ENCODE assay signal across 18 cellular contexts in genomic region chr13:47837906-47838305, GRCh38.
"Had no signal": no experiment of that assay in that cellular context is flagged by ENCODE, and none has a peak within 500 bp of the region (broad histone marks: within the 10 kb centered on the region; RNA-seq: fewer than 3 reads in every experiment).

No MANE protein-coding gene starts in this region.

- H3K4me1 Mint-ChIP-seq: naive thymus-derived CD8-positive, alpha-beta T cell had no signal

- ATAC-seq: heart left ventricle; naive thymus-derived CD8-positive, alpha-beta T cell; psoas muscle; sciatic nerve; stimulated activated memory B cell treated with anti-CD40 and anti-IgM and Interleukin-4, amounts not matched to agents 10 μg/mL and 1 μg/mL and 100 μg/mL, for 72 hours had no signal

- H3K27me3 ChIP-seq: heart left ventricle, spleen, transverse colon had no signal

- H3K9me3 ChIP-seq: heart left ventricle, psoas muscle, spleen, thoracic aorta, transverse colon had no signal

- H3K27ac ChIP-seq: coronary artery, heart left ventricle, psoas muscle, spleen, thoracic aorta, transverse colon had no signal

- H3K36me3 Mint-ChIP-seq: naive thymus-derived CD8-positive, alpha-beta T cell; stimulated activated memory B cell treated with anti-CD40 and anti-IgM and Interleukin-4, amounts not matched to agents 10 μg/mL and 1 μg/mL and 100 μg/mL, for 72 hours had no signal

- DNase-seq: effector CD4-positive, alpha-beta T cell; foreskin melanocyte; heart left ventricle; hippocampal formation; kidney glomerular epithelial cell; naive thymus-derived CD8-positive, alpha-beta T cell; psoas muscle; retina; spleen; stimulated activated CD4-positive, alpha-beta T cell treated with anti-CD3 and anti-CD28 coated beads, Interleukin-15, amount 100 ng/mL, for 24 hours; stimulated activated CD4-positive, alpha-beta T cell treated with anti-CD3 and anti-CD28 coated beads, Interleukin-1b, Interleukin-23, amount 100 ng/mL, for 48 hours; stimulated activated CD4-positive, alpha-beta T cell treated with anti-CD3 and anti-CD28 coated beads, Interleukin-4, amount 100 ng/mL, for 24 hours; transverse colon had no signal

- H3K36me3 ChIP-seq: heart left ventricle, spleen, thoracic aorta, transverse colon had no signal

- H3K4me3 ChIP-seq: coronary artery, heart left ventricle, psoas muscle, spleen, thoracic aorta, transverse colon had no signal

- H3K9me3 Mint-ChIP-seq: naive thymus-derived CD8-positive, alpha-beta T cell; stimulated activated memory B cell treated with anti-CD40 and anti-IgM and Interleukin-4, amounts not matched to agents 10 μg/mL and 1 μg/mL and 100 μg/mL, for 72 hours; stimulated activated naive CD8-positive, alpha-beta T cell treated with anti-CD3 and anti-CD28 coated beads, Interleukin-15, Interleukin-2, amounts not matched to agents 100 ng/mL and 50 ng/mL, for 24 hours had no signal

- H3K27me3 Mint-ChIP-seq: stimulated activated memory B cell treated with anti-CD40 and anti-IgM and Interleukin-4, amounts not matched to agents 10 μg/mL and 1 μg/mL and 100 μg/mL, for 72 hours; stimulated activated naive CD8-positive, alpha-beta T cell treated with anti-CD3 and anti-CD28 coated beads, Interleukin-15, Interleukin-2, amounts not matched to agents 100 ng/mL and 50 ng/mL, for 24 hours had no signal

- H3K4me3 Mint-ChIP-seq: naive thymus-derived CD8-positive, alpha-beta T cell; stimulated activated memory B cell treated with anti-CD40 and anti-IgM and Interleukin-4, amounts not matched to agents 10 μg/mL and 1 μg/mL and 100 μg/mL, for 72 hours; stimulated activated naive CD8-positive, alpha-beta T cell treated with anti-CD3 and anti-CD28 coated beads, Interleukin-15, Interleukin-2, amounts not matched to agents 100 ng/mL and 50 ng/mL, for 24 hours had no signal

- H3K27ac Mint-ChIP-seq: naive thymus-derived CD8-positive, alpha-beta T cell; stimulated activated memory B cell treated with anti-CD40 and anti-IgM and Interleukin-4, amounts not matched to agents 10 μg/mL and 1 μg/mL and 100 μg/mL, for 72 hours; stimulated activated naive CD8-positive, alpha-beta T cell treated with anti-CD3 and anti-CD28 coated beads, Interleukin-15, Interleukin-2, amounts not matched to agents 100 ng/mL and 50 ng/mL, for 24 hours had no signal

- H3K4me1 ChIP-seq: heart left ventricle, psoas muscle, spleen, transverse colon had no signal
